8 cellular contexts compared by ENCODE assay signal in the genomic region with DNA sequence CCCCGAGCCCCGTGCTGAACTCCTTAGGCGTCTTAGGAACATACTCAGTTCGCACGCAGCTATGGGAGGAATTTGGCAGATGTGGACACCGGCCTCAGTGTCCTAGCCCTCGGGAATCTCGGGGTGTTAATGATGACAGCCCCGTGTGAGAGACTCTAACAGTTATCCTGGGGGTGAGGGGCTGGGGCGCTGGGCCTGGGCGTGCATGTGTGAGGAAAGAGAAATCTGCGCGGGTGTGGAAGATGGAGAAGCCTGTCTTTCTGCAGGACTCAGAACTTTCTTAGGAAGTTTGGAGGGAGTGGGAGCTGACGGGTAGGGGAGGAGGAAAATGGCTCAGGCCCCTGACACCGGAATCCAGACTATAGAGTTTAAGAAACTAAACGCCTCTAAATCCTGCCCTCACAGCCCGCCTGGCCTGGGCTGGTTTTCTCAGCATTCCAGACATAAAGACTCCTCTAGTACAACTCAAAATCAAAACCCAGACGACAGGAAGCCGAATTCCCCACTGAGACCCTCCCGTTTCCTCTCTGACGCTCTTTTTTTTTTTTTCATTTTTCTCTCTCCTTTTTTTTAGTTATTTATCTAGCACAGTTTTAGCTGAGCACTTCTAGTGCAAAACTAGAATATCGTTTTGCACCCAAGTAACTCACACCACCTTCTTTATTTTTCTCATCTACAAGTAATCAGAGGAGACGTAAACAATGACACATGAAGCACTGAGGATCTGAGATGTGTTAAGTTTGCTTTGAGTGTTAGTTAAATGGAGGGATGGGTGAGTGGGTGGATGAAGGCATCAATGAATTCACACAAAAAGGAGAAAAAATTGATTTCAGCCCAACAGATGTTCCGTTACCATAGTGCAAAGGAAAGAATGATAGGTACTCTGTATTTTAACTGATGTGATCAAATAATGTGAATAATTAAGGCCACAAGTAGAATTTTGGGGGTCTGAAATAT. TPM values are rescaled to one million over a fixed set of nuclear protein-coding genes. Genes with fewer than 3 reads are reported as not detected.
A peak's percentile ranks its signal among the peaks of the same experiment; 100 is the strongest.
DNase-seq lines count a peak whose midpoint lies in the region; ATAC-seq and TF ChIP-seq lines count a peak whose summit lies in the region.

No MANE protein-coding gene starts in this region.

- WGBS in HUES64, result 16% methylated on average over 24 of the region's 24 CpGs
- WGBS in gastroesophageal sphincter (ENCODE audit: low coverage in 1 of 2), 2 donors, result 27 to 41% methylated on average over 11 to 16 of the region's 24 CpGs

- peaks cover 38 to 47% of the 10 kb centered on the region in 2 donors for H3K27me3 Mint-ChIP-seq in CD8-positive, alpha-beta memory T cell

- CTCF ChIA-PET in CD8-positive, alpha-beta memory T cell (lab: Charles Lee), result no interaction called here

- peak overlapping the region; percentile 2 to 63 (median 22) for H3K4me3 Mint-ChIP-seq in CD8-positive, alpha-beta memory T cell

- H3K9ac ChIP-seq in HUES64 (ENCODE audit: low read depth, low read length), result peak overlapping the region; percentile 82

- peaks cover 0 to 12% (median 2%) of the 10 kb centered on the region in 3 donors for H3K36me3 Mint-ChIP-seq in CD8-positive, alpha-beta memory T cell

- POLR2A ChIA-PET in CD8-positive, alpha-beta memory T cell (lab: Charles Lee), result interaction anchor here (0.6 kb wide), 1 partner anchor 489 kb away, joined by 3 read pairs; no protein-coding TSS in a partner anchor

- TF ChIP-seq CTCF in gastroesophageal sphincter (IDR thresholded peaks at IDR 0.05) (no peak), omental fat pad (IDR thresholded peaks at IDR 0.05) (no peak)

- no peaks in the 10 kb centered on the region for H3K36me3 ChIP-seq in CD8-positive, alpha-beta memory T cell (ENCODE audit: insufficient read depth, low read length)
- H3K36me3 ChIP-seq in HUES64 (ENCODE audit: insufficient read depth, low read length), result no peaks in the 10 kb centered on the region
- H3K36me3 ChIP-seq in gastroesophageal sphincter, result no peaks in the 10 kb centered on the region

- ATAC-seq in gastroesophageal sphincter, result no peak
- peak; percentile 10 for ATAC-seq in omental fat pad (ENCODE audit: low FRiP score)
- ATAC-seq in GM19324 (IDR thresholded peaks at IDR 0.05; ENCODE audit: low FRiP score, unreplicated experiment), result no peak
- ATAC-seq in HG03175 (IDR thresholded peaks at IDR 0.05; ENCODE audit: unreplicated experiment), result no peak

- no peak for DNase-seq in CD8-positive, alpha-beta memory T cell
- DNase-seq in omental fat pad (ENCODE audit: low spot score) (no peak), dedifferentiated amniotic fluid mesenchymal stem cell (ENCODE audit: extremely low spot score) (no peak)
- no peak for DNase-seq in stimulated activated CD4-positive, alpha-beta T cell treated with anti-CD3 and anti-CD28 coated beads, Interleukin-1b, Interleukin-23, amount 100 ng/mL, for 48 hours

- H3K4me1 ChIP-seq in CD8-positive, alpha-beta memory T cell (ENCODE audit: insufficient read depth, low read length), result no peaks in the 10 kb centered on the region
- peaks cover 16% of the 10 kb centered on the region for H3K4me1 ChIP-seq in HUES64 (ENCODE audit: insufficient read depth, low read length)
- H3K4me1 ChIP-seq in gastroesophageal sphincter, result peaks cover 0 to 46% (median 8%) of the 10 kb centered on the region in 3 donors

- no peaks in the 10 kb centered on the region for H3K9me3 ChIP-seq in CD8-positive, alpha-beta memory T cell (ENCODE audit: low read length)
- H3K9me3 ChIP-seq in HUES64 (ENCODE audit: insufficient read depth, low read depth, low read length) (no peaks in the 10 kb centered on the region), gastroesophageal sphincter (no peaks in the 10 kb centered on the region)

- peaks cover 0 to 3% (median 0%) of the 10 kb centered on the region in 5 donors for H3K9me3 Mint-ChIP-seq in CD8-positive, alpha-beta memory T cell

- H3K27ac ChIP-seq in CD8-positive, alpha-beta memory T cell (ENCODE audit: low read depth, low read length), result no peak overlapping the region
- no peak overlapping the region for H3K27ac ChIP-seq in HUES64 (ENCODE audit: low read depth, low read length)
- H3K27ac ChIP-seq in gastroesophageal sphincter, result peak overlapping the region; percentile 50 to 92 (median 87)

- no peak overlapping the region for H3K4me3 ChIP-seq in CD8-positive, alpha-beta memory T cell (ENCODE audit: low read length)
- peak overlapping the region; percentile 73 for H3K4me3 ChIP-seq in HUES64 (ENCODE audit: low read length)
- H3K4me3 ChIP-seq in gastroesophageal sphincter, result peak overlapping the region; percentile 43 to 61

- TF ChIP-seq EP300 in gastroesophageal sphincter (IDR thresholded peaks at IDR 0.05), result no peak

- H3K27ac Mint-ChIP-seq in CD8-positive, alpha-beta memory T cell, result peak overlapping the region in 1 of 8 donors; percentile 18

- H3K27me3 ChIP-seq in CD8-positive, alpha-beta memory T cell (ENCODE audit: insufficient read depth, low read length, poor library complexity, severe bottlenecking), result peaks cover 21% of the 10 kb centered on the region
- H3K27me3 ChIP-seq in HUES64 (ENCODE audit: insufficient read depth, low read length) (peaks cover 23% of the 10 kb centered on the region), gastroesophageal sphincter (no peaks in the 10 kb centered on the region)

- TF ChIP-seq POLR2A in gastroesophageal sphincter (IDR thresholded peaks at IDR 0.05), result no peak

- peaks cover 15 to 24% (median 20%) of the 10 kb centered on the region in 3 donors for H3K4me1 Mint-ChIP-seq in CD8-positive, alpha-beta memory T cell

RNA-seq across cellular contexts. Expression of a gene that starts 1.2 kb away (rescaled TPM):
- under 1 TPM; 0.27 to 0.35 TPM for total RNA-seq in CD8-positive, alpha-beta memory T cell
- polyA plus RNA-seq in CD8-positive, alpha-beta memory T cell, result not detected
- 2.6 TPM for polyA plus RNA-seq in HUES64 (2013, experiment 1 of 2)
- polyA plus RNA-seq in HUES64 (2013, experiment 2 of 2), result 4.0 TPM
- 10 to 100 TPM in 2 of 4 donors, 1 to 10 TPM in 2; 6.0 to 19.1 (median 9.8) TPM for total RNA-seq in gastroesophageal sphincter
- total RNA-seq in omental fat pad, result 1 to 10 TPM; 3.0 to 7.2 (median 3.9) TPM

RNA-seq across cellular contexts. Expression of a gene that starts 29.7 kb away (rescaled TPM):
- under 1 TPM in 1 of 2 experiments, not detected in 1; 0.11 TPM for total RNA-seq in CD8-positive, alpha-beta memory T cell
- polyA plus RNA-seq in CD8-positive, alpha-beta memory T cell, result 0.15 TPM
- polyA plus RNA-seq in HUES64 (2013, experiment 1 of 2), result 0.60 TPM
- 0.76 TPM for polyA plus RNA-seq in HUES64 (2013, experiment 2 of 2)
- total RNA-seq in gastroesophageal sphincter, result 1 to 10 TPM in 2 of 4 donors, under 1 TPM in 2; 0.37 to 2.3 (median 1.2) TPM
- total RNA-seq in omental fat pad, result under 1 TPM in 3 of 4 donors, not detected in 1; 0.44 to 0.96 (median 0.65) TPM

Comparison
In these comparisons a context has a peak if more than half of its experiments do, and no peak if none do; other contexts are left out.
1. H3K27ac ChIP-seq: peak in gastroesophageal sphincter (4 of 4); none in CD8-positive, alpha-beta memory T cell (single experiment) and HUES64 (single experiment).